In genomic region chr11:94974178-94974577, GRCh38 we compare ENCODE assay signal across 1 cellular context.
TF ChIP-seq lines count a peak whose summit lies in the region.

No MANE protein-coding gene starts in this region.

TF ChIP-seq in K562, 482 proteins besides CTCF, POLR2A, EP300 and RAD21:
- 0 out of 4 replicates have a peak, but pooled peaks of 1 of the 2 experiments have one; percentile 6 for TF ChIP-seq KDM1A (IDR thresholded peaks at IDR 0.05)
- no peak for TF ChIP-seq CUX1 (CRISPR knock-in tag; IDR thresholded peaks at IDR 0.05)
- TF ChIP-seq RBM25 (IDR thresholded peaks at IDR 0.05; ENCODE audit: low read depth, low read length, severe bottlenecking) = peak; percentile 73
- TF ChIP-seq NFYB (IDR thresholded peaks at IDR 0.05; ENCODE audit: extremely low read depth, insufficient read length) = no peak
- TF ChIP-seq ADNP (tag; IDR thresholded peaks at IDR 0.05) = peak; percentile 60; the same call in 1 of the 2 replicates
- peak; percentile 60 for TF ChIP-seq BCOR (IDR thresholded peaks at IDR 0.05)
- no peak for TF ChIP-seq ZFX (CRISPR knock-in tag; IDR thresholded peaks at IDR 0.05)
- no peak for TF ChIP-seq OTX1 (CRISPR knock-in tag; IDR thresholded peaks at IDR 0.05)
- TF ChIP-seq DMBX1 (CRISPR knock-in tag; IDR thresholded peaks at IDR 0.05; ENCODE audit: borderline replicate concordance) = no peak
- TF ChIP-seq ZNF3 (CRISPR knock-in tag; IDR thresholded peaks at IDR 0.05) = 0 out of 2 replicates have a peak, but pooled peaks have one; percentile 31
- TF ChIP-seq, protein P1, sequence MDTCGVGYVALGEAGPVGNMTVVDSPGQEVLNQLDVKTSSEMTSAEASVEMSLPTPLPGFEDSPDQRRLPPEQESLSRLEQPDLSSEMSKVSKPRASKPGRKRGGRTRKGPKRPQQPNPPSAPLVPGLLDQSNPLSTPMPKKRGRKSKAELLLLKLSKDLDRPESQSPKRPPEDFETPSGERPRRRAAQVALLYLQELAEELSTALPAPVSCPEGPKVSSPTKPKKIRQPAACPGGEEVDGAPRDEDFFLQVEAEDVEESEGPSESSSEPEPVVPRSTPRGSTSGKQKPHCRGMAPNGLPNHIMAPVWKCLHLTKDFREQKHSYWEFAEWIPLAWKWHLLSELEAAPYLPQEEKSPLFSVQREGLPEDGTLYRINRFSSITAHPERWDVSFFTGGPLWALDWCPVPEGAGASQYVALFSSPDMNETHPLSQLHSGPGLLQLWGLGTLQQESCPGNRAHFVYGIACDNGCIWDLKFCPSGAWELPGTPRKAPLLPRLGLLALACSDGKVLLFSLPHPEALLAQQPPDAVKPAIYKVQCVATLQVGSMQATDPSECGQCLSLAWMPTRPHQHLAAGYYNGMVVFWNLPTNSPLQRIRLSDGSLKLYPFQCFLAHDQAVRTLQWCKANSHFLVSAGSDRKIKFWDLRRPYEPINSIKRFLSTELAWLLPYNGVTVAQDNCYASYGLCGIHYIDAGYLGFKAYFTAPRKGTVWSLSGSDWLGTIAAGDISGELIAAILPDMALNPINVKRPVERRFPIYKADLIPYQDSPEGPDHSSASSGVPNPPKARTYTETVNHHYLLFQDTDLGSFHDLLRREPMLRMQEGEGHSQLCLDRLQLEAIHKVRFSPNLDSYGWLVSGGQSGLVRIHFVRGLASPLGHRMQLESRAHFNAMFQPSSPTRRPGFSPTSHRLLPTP (IDR thresholded peaks at IDR 0.05; ENCODE audit: borderline replicate concordance, extremely low read depth, insufficient read length) = no peak
TF ChIP-seq in K562: peak in this region for 5.
